ENCODE assay signal across 8 cellular contexts in the genomic region with DNA sequence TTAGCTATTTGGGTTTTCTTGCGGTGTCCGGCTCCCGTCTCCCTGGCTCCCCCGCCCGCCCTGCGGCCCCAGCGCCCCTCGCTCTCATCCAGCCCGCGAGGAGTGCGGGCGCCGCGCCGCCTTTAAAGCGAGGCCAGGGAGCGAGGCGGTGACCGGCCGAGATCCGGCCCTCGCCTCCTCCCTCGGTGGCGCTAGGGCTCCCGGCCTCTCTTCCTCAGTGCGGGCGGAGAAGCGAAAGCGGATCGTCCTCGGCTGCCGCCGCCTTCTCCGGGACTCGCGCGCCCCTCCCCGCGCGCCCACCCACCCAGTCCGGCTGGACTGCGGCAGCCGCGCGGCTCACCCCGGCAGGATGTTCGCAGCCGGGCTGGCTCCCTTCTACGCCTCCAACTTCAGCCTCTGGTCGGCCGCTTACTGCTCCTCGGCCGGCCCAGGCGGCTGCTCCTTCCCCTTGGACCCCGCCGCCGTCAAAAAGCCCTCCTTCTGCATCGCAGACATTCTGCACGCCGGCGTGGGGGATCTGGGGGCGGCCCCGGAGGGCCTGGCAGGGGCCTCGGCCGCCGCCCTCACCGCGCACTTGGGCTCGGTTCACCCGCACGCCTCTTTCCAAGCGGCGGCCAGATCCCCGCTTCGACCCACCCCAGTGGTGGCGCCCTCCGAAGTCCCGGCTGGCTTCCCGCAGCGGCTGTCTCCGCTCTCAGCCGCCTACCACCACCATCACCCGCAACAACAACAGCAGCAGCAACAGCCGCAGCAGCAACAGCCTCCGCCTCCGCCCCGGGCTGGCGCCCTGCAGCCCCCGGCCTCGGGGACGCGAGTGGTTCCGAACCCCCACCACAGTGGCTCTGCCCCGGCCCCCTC. TPM values are rescaled to one million over a fixed set of nuclear protein-coding genes. Genes with fewer than 3 reads are reported as not detected.
DNase-seq lines count a peak whose midpoint lies in the region; ATAC-seq and TF ChIP-seq lines count a peak whose summit lies in the region.

No MANE protein-coding gene starts in this region.

- H3K4me3 Mint-ChIP-seq in CD14-positive monocyte: peak overlapping the region; percentile 99

- no peaks in the 10 kb centered on the region for H3K36me3 ChIP-seq in SK-N-MC (ENCODE audit: insufficient read depth, low read length)
- H3K36me3 ChIP-seq in muscle layer of colon (ENCODE audit: insufficient read depth, low read length): peaks cover 34% of the 10 kb centered on the region

- H3K36me3 Mint-ChIP-seq in CD14-positive monocyte: peaks cover 22 to 32% of the 10 kb centered on the region in 2 donors

- H3K27me3 ChIP-seq in muscle layer of colon (ENCODE audit: control insufficient read depth in 1 of 2, insufficient read depth in 2 of 2, low read length in 2 of 2): no peaks in the 10 kb centered on the region

- peaks cover 0 to 8% (median 3%) of the 10 kb centered on the region in 7 donors for H3K9me3 Mint-ChIP-seq in CD14-positive monocyte

- H3K4me1 ChIP-seq in muscle layer of colon (ENCODE audit: insufficient read depth, low read length): peaks cover 44% of the 10 kb centered on the region

- intact Hi-C loops in CD14-positive monocyte (cut with micrococcal nuclease): loop anchor here (2.0 to 10.0 kb wide), 7 partner anchors 75 to 555 kb away; no protein-coding TSS in a partner anchor

- no peak for DNase-seq in CD14-positive monocyte (ENCODE audit: low spot score)
- DNase-seq in SK-N-MC (ENCODE audit: low read depth, low spot score): no peak
- peak; percentile 24 for DNase-seq in epithelial cell of esophagus (ENCODE audit: low read depth)
- DNase-seq in stimulated activated CD4-positive, alpha-beta T cell treated with anti-CD3 and anti-CD28 coated beads, Interleukin-1b, Interleukin-23, amount 100 ng/mL, for 48 hours: no peak
- DNase-seq in stimulated activated CD8-positive, alpha-beta memory T cell treated with anti-CD3 and anti-CD28 coated beads, Interleukin-4, amount 100 ng/mL, for 48 hours: no peak

- H3K9ac ChIP-seq in SK-N-MC (ENCODE audit: insufficient read length) (no peak overlapping the region), muscle layer of colon (ENCODE audit: low read length) (peak overlapping the region; percentile 97)

- peaks cover under 1 to 10% (median 3%) of the 10 kb centered on the region in 3 donors for H3K27me3 Mint-ChIP-seq in CD14-positive monocyte (ENCODE audit: low read depth in 3 of 3)

- H3K4me3 ChIP-seq in SK-N-MC (peak overlapping the region; percentile 65), epithelial cell of esophagus (ENCODE audit: low read length) (peak overlapping the region; percentile 23), muscle layer of colon (ENCODE audit: low read depth in 1 of 2, low read length in 2 of 2) (peak overlapping the region; percentile 93 to 95)

- ATAC-seq in GM18858 (IDR thresholded peaks at IDR 0.05; ENCODE audit: unreplicated experiment) (peak; percentile 33), HG03103 (IDR thresholded peaks at IDR 0.05; ENCODE audit: low read depth, unreplicated experiment) (peak; percentile 32)

- no peaks in the 10 kb centered on the region for H3K9me3 ChIP-seq in SK-N-MC (ENCODE audit: low read depth, low read length)
- H3K9me3 ChIP-seq in muscle layer of colon (ENCODE audit: low read length): no peaks in the 10 kb centered on the region

- H3K27ac Mint-ChIP-seq in CD14-positive monocyte: peak overlapping the region; percentile 93 to 99 (median 97)

- TF ChIP-seq CTCF in CD14-positive monocyte (IDR thresholded peaks at IDR 0.05): no peak
- TF ChIP-seq CTCF in epithelial cell of esophagus (IDR thresholded peaks at IDR 0.05; ENCODE audit: insufficient read depth, low read depth, low read length, missing control alignments): no peak

- H3K27ac ChIP-seq in SK-N-MC (no peak overlapping the region), muscle layer of colon (ENCODE audit: low read depth, low read length) (peak overlapping the region; percentile 94)

- peaks cover 67% of the 10 kb centered on the region for H3K4me1 Mint-ChIP-seq in CD14-positive monocyte

RNA-seq across cellular contexts. Expression of a gene that starts 0.5 kb away (rescaled TPM):
- polyA plus RNA-seq in CD14-positive monocyte: 10 to 100 TPM; 17.1 to 17.6 TPM

Comparison
In these comparisons a context has a peak if more than half of its experiments do, and no peak if none do; other contexts are left out.
1. H3K4me3 ChIP-seq: peak in every context shown above with its lines; median percentile 94 in muscle layer of colon; 65 in SK-N-MC; 23 in epithelial cell of esophagus.